Comparison of ENCODE assay signal across 2 cellular contexts in the genomic region with DNA sequence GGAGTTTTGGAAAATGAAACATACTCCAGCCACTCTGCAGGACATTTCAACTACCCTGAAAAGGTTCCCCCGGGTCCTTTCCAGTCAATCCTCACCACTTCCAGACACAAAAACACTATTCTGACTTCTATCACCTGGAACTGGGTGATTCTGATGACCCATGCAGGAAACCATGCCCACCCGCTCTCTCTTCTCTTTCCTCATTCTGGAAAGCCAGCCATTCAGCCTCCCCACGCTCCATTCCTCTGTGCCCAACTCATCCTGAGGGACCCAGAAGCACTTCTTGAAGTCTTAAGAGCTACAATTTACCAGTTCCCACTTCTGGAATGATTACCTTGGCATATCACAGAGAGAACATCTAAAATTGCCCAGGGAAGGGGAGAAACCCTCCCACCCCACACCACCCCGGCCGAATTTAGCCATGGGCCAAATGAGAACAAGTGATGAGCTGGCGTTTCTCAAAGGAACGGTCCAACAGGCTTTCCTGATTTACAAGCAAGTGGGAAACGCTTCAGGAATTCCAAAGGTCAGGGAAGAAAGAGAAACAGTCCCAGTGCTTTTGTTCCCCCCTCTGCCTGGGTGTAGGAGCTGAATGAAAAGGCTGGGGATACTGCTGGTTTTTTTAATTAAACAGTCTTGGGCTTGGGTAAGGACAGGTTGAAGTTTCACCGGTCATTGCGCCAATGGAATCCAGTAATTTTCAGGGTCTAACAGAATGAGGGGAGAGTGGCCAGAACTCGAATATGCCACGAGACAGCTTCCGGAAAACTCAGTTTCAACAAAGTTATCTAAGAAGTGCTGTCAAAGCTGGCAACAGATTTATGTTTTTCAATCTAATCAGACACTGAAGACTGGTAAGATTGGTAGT.
TF ChIP-seq lines count a peak whose summit lies in the region.

No MANE protein-coding gene starts in this region.

TF ChIP-seq in GM23338, 12 proteins besides CTCF, POLR2A, EP300 and RAD21:
- TF ChIP-seq, protein P1, sequence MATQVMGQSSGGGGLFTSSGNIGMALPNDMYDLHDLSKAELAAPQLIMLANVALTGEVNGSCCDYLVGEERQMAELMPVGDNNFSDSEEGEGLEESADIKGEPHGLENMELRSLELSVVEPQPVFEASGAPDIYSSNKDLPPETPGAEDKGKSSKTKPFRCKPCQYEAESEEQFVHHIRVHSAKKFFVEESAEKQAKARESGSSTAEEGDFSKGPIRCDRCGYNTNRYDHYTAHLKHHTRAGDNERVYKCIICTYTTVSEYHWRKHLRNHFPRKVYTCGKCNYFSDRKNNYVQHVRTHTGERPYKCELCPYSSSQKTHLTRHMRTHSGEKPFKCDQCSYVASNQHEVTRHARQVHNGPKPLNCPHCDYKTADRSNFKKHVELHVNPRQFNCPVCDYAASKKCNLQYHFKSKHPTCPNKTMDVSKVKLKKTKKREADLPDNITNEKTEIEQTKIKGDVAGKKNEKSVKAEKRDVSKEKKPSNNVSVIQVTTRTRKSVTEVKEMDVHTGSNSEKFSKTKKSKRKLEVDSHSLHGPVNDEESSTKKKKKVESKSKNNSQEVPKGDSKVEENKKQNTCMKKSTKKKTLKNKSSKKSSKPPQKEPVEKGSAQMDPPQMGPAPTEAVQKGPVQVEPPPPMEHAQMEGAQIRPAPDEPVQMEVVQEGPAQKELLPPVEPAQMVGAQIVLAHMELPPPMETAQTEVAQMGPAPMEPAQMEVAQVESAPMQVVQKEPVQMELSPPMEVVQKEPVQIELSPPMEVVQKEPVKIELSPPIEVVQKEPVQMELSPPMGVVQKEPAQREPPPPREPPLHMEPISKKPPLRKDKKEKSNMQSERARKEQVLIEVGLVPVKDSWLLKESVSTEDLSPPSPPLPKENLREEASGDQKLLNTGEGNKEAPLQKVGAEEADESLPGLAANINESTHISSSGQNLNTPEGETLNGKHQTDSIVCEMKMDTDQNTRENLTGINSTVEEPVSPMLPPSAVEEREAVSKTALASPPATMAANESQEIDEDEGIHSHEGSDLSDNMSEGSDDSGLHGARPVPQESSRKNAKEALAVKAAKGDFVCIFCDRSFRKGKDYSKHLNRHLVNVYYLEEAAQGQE (IDR thresholded peaks at IDR 0.05; ENCODE audit: unreplicated experiment), result no peak
- TF ChIP-seq NANOG (IDR thresholded peaks at IDR 0.05; ENCODE audit: borderline replicate concordance) (no peak), ZNF114 (CRISPR knock-in tag; IDR thresholded peaks at IDR 0.05) (no peak), EZH2phosphoT487 (IDR thresholded peaks at IDR 0.05; ENCODE audit: unreplicated experiment) (no peak), JUNB (IDR thresholded peaks at IDR 0.05; ENCODE audit: unreplicated experiment) (no peak), CREB1 (CRISPR knock-in tag; IDR thresholded peaks at IDR 0.05; ENCODE audit: low read depth) (no peak), STAT1 (IDR thresholded peaks at IDR 0.05; ENCODE audit: unreplicated experiment) (no peak), ZNF331 (CRISPR knock-in tag; IDR thresholded peaks at IDR 0.05; ENCODE audit: low read depth) (no peak), POLR2AphosphoS5 (IDR thresholded peaks at IDR 0.05; ENCODE audit: low read depth) (no peak), EZH2 (IDR thresholded peaks at IDR 0.05; ENCODE audit: low read depth, unreplicated experiment) (no peak)
- TF ChIP-seq, protein P2, sequence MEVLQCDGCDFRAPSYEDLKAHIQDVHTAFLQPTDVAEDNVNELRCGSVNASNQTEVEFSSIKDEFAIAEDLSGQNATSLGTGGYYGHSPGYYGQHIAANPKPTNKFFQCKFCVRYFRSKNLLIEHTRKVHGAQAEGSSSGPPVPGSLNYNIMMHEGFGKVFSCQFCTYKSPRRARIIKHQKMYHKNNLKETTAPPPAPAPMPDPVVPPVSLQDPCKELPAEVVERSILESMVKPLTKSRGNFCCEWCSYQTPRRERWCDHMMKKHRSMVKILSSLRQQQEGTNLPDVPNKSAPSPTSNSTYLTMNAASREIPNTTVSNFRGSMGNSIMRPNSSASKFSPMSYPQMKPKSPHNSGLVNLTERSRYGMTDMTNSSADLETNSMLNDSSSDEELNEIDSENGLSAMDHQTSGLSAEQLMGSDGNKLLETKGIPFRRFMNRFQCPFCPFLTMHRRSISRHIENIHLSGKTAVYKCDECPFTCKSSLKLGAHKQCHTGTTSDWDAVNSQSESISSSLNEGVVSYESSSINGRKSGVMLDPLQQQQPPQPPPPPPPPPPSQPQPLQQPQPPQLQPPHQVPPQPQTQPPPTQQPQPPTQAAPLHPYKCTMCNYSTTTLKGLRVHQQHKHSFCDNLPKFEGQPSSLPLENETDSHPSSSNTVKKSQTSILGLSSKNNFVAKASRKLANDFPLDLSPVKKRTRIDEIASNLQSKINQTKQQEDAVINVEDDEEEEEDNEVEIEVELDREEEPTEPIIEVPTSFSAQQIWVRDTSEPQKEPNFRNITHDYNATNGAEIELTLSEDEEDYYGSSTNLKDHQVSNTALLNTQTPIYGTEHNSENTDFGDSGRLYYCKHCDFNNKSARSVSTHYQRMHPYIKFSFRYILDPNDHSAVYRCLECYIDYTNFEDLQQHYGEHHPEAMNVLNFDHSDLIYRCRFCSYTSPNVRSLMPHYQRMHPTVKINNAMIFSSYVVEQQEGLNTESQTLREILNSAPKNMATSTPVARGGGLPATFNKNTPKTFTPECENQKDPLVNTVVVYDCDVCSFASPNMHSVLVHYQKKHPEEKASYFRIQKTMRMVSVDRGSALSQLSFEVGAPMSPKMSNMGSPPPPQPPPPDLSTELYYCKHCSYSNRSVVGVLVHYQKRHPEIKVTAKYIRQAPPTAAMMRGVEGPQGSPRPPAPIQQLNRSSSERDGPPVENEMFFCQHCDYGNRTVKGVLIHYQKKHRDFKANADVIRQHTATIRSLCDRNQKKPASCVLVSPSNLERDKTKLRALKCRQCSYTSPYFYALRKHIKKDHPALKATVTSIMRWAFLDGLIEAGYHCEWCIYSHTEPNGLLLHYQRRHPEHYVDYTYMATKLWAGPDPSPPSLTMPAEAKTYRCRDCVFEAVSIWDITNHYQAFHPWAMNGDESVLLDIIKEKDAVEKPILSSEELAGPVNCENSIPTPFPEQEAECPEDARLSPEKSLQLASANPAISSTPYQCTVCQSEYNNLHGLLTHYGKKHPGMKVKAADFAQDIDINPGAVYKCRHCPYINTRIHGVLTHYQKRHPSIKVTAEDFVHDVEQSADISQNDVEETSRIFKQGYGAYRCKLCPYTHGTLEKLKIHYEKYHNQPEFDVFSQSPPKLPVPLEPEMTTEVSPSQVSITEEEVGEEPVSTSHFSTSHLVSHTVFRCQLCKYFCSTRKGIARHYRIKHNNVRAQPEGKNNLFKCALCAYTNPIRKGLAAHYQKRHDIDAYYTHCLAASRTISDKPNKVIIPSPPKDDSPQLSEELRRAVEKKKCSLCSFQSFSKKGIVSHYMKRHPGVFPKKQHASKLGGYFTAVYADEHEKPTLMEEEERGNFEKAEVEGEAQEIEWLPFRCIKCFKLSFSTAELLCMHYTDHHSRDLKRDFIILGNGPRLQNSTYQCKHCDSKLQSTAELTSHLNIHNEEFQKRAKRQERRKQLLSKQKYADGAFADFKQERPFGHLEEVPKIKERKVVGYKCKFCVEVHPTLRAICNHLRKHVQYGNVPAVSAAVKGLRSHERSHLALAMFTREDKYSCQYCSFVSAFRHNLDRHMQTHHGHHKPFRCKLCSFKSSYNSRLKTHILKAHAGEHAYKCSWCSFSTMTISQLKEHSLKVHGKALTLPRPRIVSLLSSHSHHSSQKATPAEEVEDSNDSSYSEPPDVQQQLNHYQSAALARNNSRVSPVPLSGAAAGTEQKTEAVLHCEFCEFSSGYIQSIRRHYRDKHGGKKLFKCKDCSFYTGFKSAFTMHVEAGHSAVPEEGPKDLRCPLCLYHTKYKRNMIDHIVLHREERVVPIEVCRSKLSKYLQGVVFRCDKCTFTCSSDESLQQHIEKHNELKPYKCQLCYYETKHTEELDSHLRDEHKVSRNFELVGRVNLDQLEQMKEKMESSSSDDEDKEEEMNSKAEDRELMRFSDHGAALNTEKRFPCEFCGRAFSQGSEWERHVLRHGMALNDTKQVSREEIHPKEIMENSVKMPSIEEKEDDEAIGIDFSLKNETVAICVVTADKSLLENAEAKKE (CRISPR knock-in tag; IDR thresholded peaks at IDR 0.05), result no peak
TF ChIP-seq in GM23338: peak in this region for 0.

TF ChIP-seq in WTC11, 78 proteins besides CTCF, POLR2A, EP300 and RAD21 (continued from another document):
- TF ChIP-seq, protein P3, sequence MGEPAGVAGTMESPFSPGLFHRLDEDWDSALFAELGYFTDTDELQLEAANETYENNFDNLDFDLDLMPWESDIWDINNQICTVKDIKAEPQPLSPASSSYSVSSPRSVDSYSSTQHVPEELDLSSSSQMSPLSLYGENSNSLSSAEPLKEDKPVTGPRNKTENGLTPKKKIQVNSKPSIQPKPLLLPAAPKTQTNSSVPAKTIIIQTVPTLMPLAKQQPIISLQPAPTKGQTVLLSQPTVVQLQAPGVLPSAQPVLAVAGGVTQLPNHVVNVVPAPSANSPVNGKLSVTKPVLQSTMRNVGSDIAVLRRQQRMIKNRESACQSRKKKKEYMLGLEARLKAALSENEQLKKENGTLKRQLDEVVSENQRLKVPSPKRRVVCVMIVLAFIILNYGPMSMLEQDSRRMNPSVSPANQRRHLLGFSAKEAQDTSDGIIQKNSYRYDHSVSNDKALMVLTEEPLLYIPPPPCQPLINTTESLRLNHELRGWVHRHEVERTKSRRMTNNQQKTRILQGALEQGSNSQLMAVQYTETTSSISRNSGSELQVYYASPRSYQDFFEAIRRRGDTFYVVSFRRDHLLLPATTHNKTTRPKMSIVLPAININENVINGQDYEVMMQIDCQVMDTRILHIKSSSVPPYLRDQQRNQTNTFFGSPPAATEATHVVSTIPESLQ (CRISPR knock-in tag; IDR thresholded peaks at IDR 0.05), result no peak
- TF ChIP-seq, protein P4, sequence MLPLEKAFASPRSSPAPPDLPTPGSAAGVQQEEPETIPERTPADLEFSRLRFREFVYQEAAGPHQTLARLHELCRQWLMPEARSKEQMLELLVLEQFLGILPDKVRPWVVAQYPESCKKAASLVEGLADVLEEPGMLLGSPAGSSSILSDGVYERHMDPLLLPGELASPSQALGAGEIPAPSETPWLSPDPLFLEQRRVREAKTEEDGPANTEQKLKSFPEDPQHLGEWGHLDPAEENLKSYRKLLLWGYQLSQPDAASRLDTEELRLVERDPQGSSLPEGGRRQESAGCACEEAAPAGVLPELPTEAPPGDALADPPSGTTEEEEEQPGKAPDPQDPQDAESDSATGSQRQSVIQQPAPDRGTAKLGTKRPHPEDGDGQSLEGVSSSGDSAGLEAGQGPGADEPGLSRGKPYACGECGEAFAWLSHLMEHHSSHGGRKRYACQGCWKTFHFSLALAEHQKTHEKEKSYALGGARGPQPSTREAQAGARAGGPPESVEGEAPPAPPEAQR (CRISPR knock-in tag; IDR thresholded peaks at IDR 0.05), result no peak
- TF ChIP-seq CBFB (CRISPR knock-in tag; IDR thresholded peaks at IDR 0.05; ENCODE audit: low read depth), result no peak
